Comparison of ENCODE assay signal across 23 cellular contexts in the genomic region with DNA sequence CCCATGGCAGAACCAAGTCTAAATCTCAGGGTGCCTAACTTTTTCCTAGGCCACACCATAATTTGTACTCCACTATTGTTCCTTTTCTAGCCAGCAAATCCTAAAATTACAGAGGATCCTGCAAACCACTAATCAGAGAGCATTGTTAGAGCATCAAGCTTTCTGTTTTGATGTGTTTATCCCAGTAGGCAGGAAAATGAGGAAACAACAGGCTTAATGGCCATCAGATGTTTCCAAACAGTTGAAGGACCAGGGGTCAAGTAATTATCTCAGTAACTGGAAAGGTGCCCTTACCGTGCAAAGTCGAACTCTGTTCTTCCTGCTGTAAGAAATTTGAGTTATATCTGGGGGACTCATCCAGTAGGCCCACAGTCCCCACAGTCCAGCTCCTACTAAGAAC. TPM values are rescaled to one million over a fixed set of nuclear protein-coding genes. Genes with fewer than 3 reads are reported as not detected.
DNase-seq lines count a peak whose midpoint lies in the region; ATAC-seq and TF ChIP-seq lines count a peak whose summit lies in the region.
"Had no signal": no experiment of that assay in that cellular context is flagged by ENCODE, and none has a peak within 500 bp of the region (broad histone marks: within the 10 kb centered on the region; RNA-seq: fewer than 3 reads in every experiment).

No MANE protein-coding gene starts in this region.

- no peaks in the 10 kb centered on the region for H3K27me3 Mint-ChIP-seq in activated T-cell treated with anti-CD3 and anti-CD28 coated beads, Interleukin-2, amount 50 U/mL, for 24 hours
- no peaks in the 10 kb centered on the region for H3K27me3 Mint-ChIP-seq in activated T-cell treated with anti-CD3 and anti-CD28 coated beads, Interleukin-2, amount 50 U/mL, for 72 hours (ENCODE audit: low read depth)
- no peaks in the 10 kb centered on the region for H3K27me3 Mint-ChIP-seq in dendritic cell treated with granulocyte-macrophage colony-stimulating factor and Interleukin-4, amounts not matched to agents 40 ng/mL and 50 ng/mL, for 4 days
- no peaks in the 10 kb centered on the region for H3K27me3 Mint-ChIP-seq in progenitor cell of endocrine pancreas
- H3K27me3 Mint-ChIP-seq: IgD-negative memory B cell had no signal

- no peak for DNase-seq in activated T-cell treated with anti-CD3 and anti-CD28 coated beads, Interleukin-2, amount 50 U/mL, for 24 hours
- no peak for DNase-seq in activated T-cell treated with anti-CD3 and anti-CD28 coated beads, Interleukin-2, amount 50 U/mL, for 72 hours
- DNase-seq in left lobe of liver (ENCODE audit: low spot score), result no peak
- DNase-seq in progenitor cell of endocrine pancreas (ENCODE audit: low spot score, unreplicated experiment), result no peak
- DNase-seq in ACHN, result no peak
- no peak for DNase-seq in NOMO-1 treated with DMSO at 0.1 percent for 48 hours (lab: John Stamatoyannopoulos, UW; ENCODE audit: unreplicated experiment)
- DNase-seq: activated CD4-positive, alpha-beta T cell treated with anti-CD3 and anti-CD28 coated beads for 48 hours; aorta; colonic mucosa; esophagus squamous epithelium; H9; islet precursor cell; NCI-H1694 treated with DMSO at 0.1 percent for 48 hours; NCI-H510A treated with DMSO at 0.1 percent for 48 hours; psoas muscle; SHP77 treated with DMSO at 0.1 percent for 48 hours; stimulated activated naive CD4-positive, alpha-beta T cell treated with Interleukin-2 at 50 U/mL for 16 hours; uterus; WERI-Rb-1 had no signal

- no peak overlapping the region for H3K4me3 Mint-ChIP-seq in activated T-cell treated with anti-CD3 and anti-CD28 coated beads, Interleukin-2, amount 50 U/mL, for 24 hours
- no peak overlapping the region for H3K4me3 Mint-ChIP-seq in activated T-cell treated with anti-CD3 and anti-CD28 coated beads, Interleukin-2, amount 50 U/mL, for 72 hours
- H3K4me3 Mint-ChIP-seq in dendritic cell treated with granulocyte-macrophage colony-stimulating factor and Interleukin-4, amounts not matched to agents 40 ng/mL and 50 ng/mL, for 4 days, result no peak overlapping the region
- no peak overlapping the region for H3K4me3 Mint-ChIP-seq in progenitor cell of endocrine pancreas (ENCODE audit: low read depth)
- H3K4me3 Mint-ChIP-seq: H9 had no signal

- H3K27ac Mint-ChIP-seq in activated T-cell treated with anti-CD3 and anti-CD28 coated beads, Interleukin-2, amount 50 U/mL, for 24 hours, result peak overlapping the region; percentile 3
- H3K27ac Mint-ChIP-seq in activated T-cell treated with anti-CD3 and anti-CD28 coated beads, Interleukin-2, amount 50 U/mL, for 72 hours, result no peak overlapping the region
- H3K27ac Mint-ChIP-seq in dendritic cell treated with granulocyte-macrophage colony-stimulating factor and Interleukin-4, amounts not matched to agents 40 ng/mL and 50 ng/mL, for 4 days, result peak overlapping the region; percentile 46
- peak overlapping the region; percentile 30 for H3K27ac Mint-ChIP-seq in progenitor cell of endocrine pancreas
- H3K27ac Mint-ChIP-seq: activated naive CD4-positive, alpha-beta T cell treated with anti-CD3 and anti-CD28 coated beads, Interleukin-2, amount 50 U/mL, for 72 hours; H9; IgD-negative memory B cell had no signal

- no peaks in the 10 kb centered on the region for H3K9me3 Mint-ChIP-seq in activated T-cell treated with anti-CD3 and anti-CD28 coated beads, Interleukin-2, amount 50 U/mL, for 24 hours
- H3K9me3 Mint-ChIP-seq in activated T-cell treated with anti-CD3 and anti-CD28 coated beads, Interleukin-2, amount 50 U/mL, for 72 hours, result no peaks in the 10 kb centered on the region
- no peaks in the 10 kb centered on the region for H3K9me3 Mint-ChIP-seq in dendritic cell treated with granulocyte-macrophage colony-stimulating factor and Interleukin-4, amounts not matched to agents 40 ng/mL and 50 ng/mL, for 4 days
- H3K9me3 Mint-ChIP-seq in progenitor cell of endocrine pancreas (ENCODE audit: low read depth), result no peaks in the 10 kb centered on the region
- H3K9me3 Mint-ChIP-seq: activated naive CD4-positive, alpha-beta T cell treated with anti-CD3 and anti-CD28 coated beads, Interleukin-2, amount 50 U/mL, for 72 hours; H9; IgD-negative memory B cell had no signal

- ATAC-seq in activated T-cell treated with anti-CD3 and anti-CD28 coated beads, Interleukin-2, amount 50 U/mL, for 72 hours (replicated peaks in 1 of 2), result no peak
- ATAC-seq in left lobe of liver, result peak; percentile 72
- ATAC-seq in GM21360 (IDR thresholded peaks at IDR 0.05; ENCODE audit: unreplicated experiment), result no peak
- ATAC-seq: activated naive CD4-positive, alpha-beta T cell treated with anti-CD3 and anti-CD28 coated beads, Interleukin-2, amount 50 U/mL, for 72 hours; psoas muscle had no signal

- intact Hi-C loops in dendritic cell treated with granulocyte-macrophage colony-stimulating factor and Interleukin-4, amounts not matched to agents 40 ng/mL and 50 ng/mL, for 4 days (cut with micrococcal nuclease), result no loop called here

- in situ Hi-C loops in ACHN (cut with HindIII; ENCODE audit: low pct_ligation_motif_present, low pct_unique_long_range_greater_than_20kb, low sequenced_read_pairs), result no loop called here

- no peak for TF ChIP-seq CTCF in progenitor cell of endocrine pancreas (IDR thresholded peaks at IDR 0.05; ENCODE audit: unreplicated experiment)

- peaks cover 85% of the 10 kb centered on the region for H3K4me1 Mint-ChIP-seq in activated T-cell treated with anti-CD3 and anti-CD28 coated beads, Interleukin-2, amount 50 U/mL, for 24 hours (ENCODE audit: low read depth)
- H3K4me1 Mint-ChIP-seq in activated T-cell treated with anti-CD3 and anti-CD28 coated beads, Interleukin-2, amount 50 U/mL, for 72 hours (ENCODE audit: low read depth), result peaks cover 65% of the 10 kb centered on the region
- H3K4me1 Mint-ChIP-seq in dendritic cell treated with granulocyte-macrophage colony-stimulating factor and Interleukin-4, amounts not matched to agents 40 ng/mL and 50 ng/mL, for 4 days (ENCODE audit: low read depth), result peaks cover 68% of the 10 kb centered on the region
- peaks cover 16% of the 10 kb centered on the region for H3K4me1 Mint-ChIP-seq in progenitor cell of endocrine pancreas (ENCODE audit: low read depth)

- H3K36me3 Mint-ChIP-seq in activated T-cell treated with anti-CD3 and anti-CD28 coated beads, Interleukin-2, amount 50 U/mL, for 24 hours (ENCODE audit: low read depth), result peaks cover 18% of the 10 kb centered on the region
- H3K36me3 Mint-ChIP-seq in activated T-cell treated with anti-CD3 and anti-CD28 coated beads, Interleukin-2, amount 50 U/mL, for 72 hours (ENCODE audit: insufficient read depth in 2 of 2), result no peaks in the 10 kb centered on the region
- H3K36me3 Mint-ChIP-seq in dendritic cell treated with granulocyte-macrophage colony-stimulating factor and Interleukin-4, amounts not matched to agents 40 ng/mL and 50 ng/mL, for 4 days (ENCODE audit: low read depth), result peaks cover 11% of the 10 kb centered on the region
- H3K36me3 Mint-ChIP-seq in progenitor cell of endocrine pancreas (ENCODE audit: insufficient read depth), result no peaks in the 10 kb centered on the region
- H3K36me3 Mint-ChIP-seq: activated naive CD4-positive, alpha-beta T cell treated with anti-CD3 and anti-CD28 coated beads, Interleukin-2, amount 50 U/mL, for 72 hours had no signal

RNA-seq across cellular contexts. Expression of a gene that starts 58.7 kb away (rescaled TPM):
- total RNA-seq in activated T-cell treated with anti-CD3 and anti-CD28 coated beads, Interleukin-2, amount 50 U/mL, for 72 hours, result 100 to 1,000 TPM; 148 to 164 TPM
- total RNA-seq in left lobe of liver, result 26.8 TPM
- total RNA-seq in progenitor cell of endocrine pancreas, result 228 and 236 TPM in 2 replicates

RNA-seq across cellular contexts. Expression of a gene that starts 59.6 kb away (rescaled TPM):
- 100 to 1,000 TPM; 158 to 165 TPM for total RNA-seq in activated T-cell treated with anti-CD3 and anti-CD28 coated beads, Interleukin-2, amount 50 U/mL, for 72 hours
- total RNA-seq in left lobe of liver, result 20.2 TPM
- 84.0 and 89.9 TPM in 2 replicates for total RNA-seq in progenitor cell of endocrine pancreas
